ENCODE assay signal across 26 cellular contexts in genomic region chr10:106955133-106955532, GRCh38.
"Had no signal": no experiment of that assay in that cellular context is flagged by ENCODE, and none has a peak within 500 bp of the region (broad histone marks: within the 10 kb centered on the region; RNA-seq: fewer than 3 reads in every experiment).

No MANE protein-coding gene starts in this region.

- H3K9me3 ChIP-seq: neutrophil, pancreas, psoas muscle, right lobe of liver, sigmoid colon, thoracic aorta, thyroid gland, tibial nerve, upper lobe of right lung, uterus had no signal

- H3K4me3 Mint-ChIP-seq: naive thymus-derived CD4-positive, alpha-beta T cell; nephron; neural progenitor cell; stimulated activated effector memory CD8-positive, alpha-beta T cell treated with anti-CD3 and anti-CD28 coated beads, Interleukin-12 subunit alpha, Interleukin-12 subunit beta, amount 100 ng/mL, for 72 hours; stimulated activated naive CD8-positive, alpha-beta T cell treated with anti-CD3 and anti-CD28 coated beads, Interleukin-15, amount 100 ng/mL, for 72 hours; type B pancreatic cell had no signal

- H3K36me3 ChIP-seq: neural progenitor cell, neutrophil, pancreas, right lobe of liver, sigmoid colon, thoracic aorta, thyroid gland, upper lobe of right lung, uterus had no signal

- H3K4me1 ChIP-seq: pancreas, psoas muscle, right lobe of liver, thyroid gland, upper lobe of right lung, uterus had no signal

- H3K27ac Mint-ChIP-seq: naive thymus-derived CD4-positive, alpha-beta T cell; nephron; neural progenitor cell; progenitor cell of endocrine pancreas; stimulated activated effector memory CD8-positive, alpha-beta T cell treated with anti-CD3 and anti-CD28 coated beads, Interleukin-12 subunit alpha, Interleukin-12 subunit beta, amount 100 ng/mL, for 72 hours; stimulated activated naive CD8-positive, alpha-beta T cell treated with anti-CD3 and anti-CD28 coated beads, Interleukin-15, amount 100 ng/mL, for 72 hours; type B pancreatic cell had no signal

- ATAC-seq: naive thymus-derived CD4-positive, alpha-beta T cell; pancreas; psoas muscle; right cardiac atrium; right lobe of liver; stimulated activated effector memory CD8-positive, alpha-beta T cell treated with anti-CD3 and anti-CD28 coated beads, Interleukin-12 subunit alpha, Interleukin-12 subunit beta, amount 100 ng/mL, for 72 hours; stimulated activated naive CD8-positive, alpha-beta T cell treated with anti-CD3 and anti-CD28 coated beads, Interleukin-15, amount 100 ng/mL, for 72 hours; stimulated activated naive CD8-positive, alpha-beta T cell treated with anti-CD3 and anti-CD28 coated beads, Interleukin-15, Interleukin-2, amounts not matched to agents 100 U/mL and 50 U/mL, for 24 hours; upper lobe of right lung had no signal

- H3K36me3 Mint-ChIP-seq: naive thymus-derived CD4-positive, alpha-beta T cell; stimulated activated effector memory CD8-positive, alpha-beta T cell treated with anti-CD3 and anti-CD28 coated beads, Interleukin-12 subunit alpha, Interleukin-12 subunit beta, amount 100 ng/mL, for 72 hours; type B pancreatic cell had no signal

- H3K4me2 ChIP-seq: neural progenitor cell had no signal

- H3K9ac ChIP-seq: neural progenitor cell had no signal

- H3K9me3 Mint-ChIP-seq: nephron; neural progenitor cell; stimulated activated naive CD8-positive, alpha-beta T cell treated with anti-CD3 and anti-CD28 coated beads, Interleukin-15, amount 100 ng/mL, for 72 hours; type B pancreatic cell had no signal

- DNase-seq: naive thymus-derived CD4-positive, alpha-beta T cell; nucleus accumbens; psoas muscle; right lobe of liver; sigmoid colon; small intestine; stimulated activated CD4-positive, alpha-beta T cell treated with anti-CD3 and anti-CD28 coated beads, Interleukin-15, amount 100 ng/mL, for 24 hours; stimulated activated CD4-positive, alpha-beta T cell treated with anti-CD3 and anti-CD28 coated beads, Interleukin-2, amount 100 ng/mL, for 24 hours; stimulated activated CD4-positive, alpha-beta T cell treated with anti-CD3 and anti-CD28 coated beads, Interleukin-2, amount 100 ng/mL, for 48 hours; stimulated activated CD4-positive, alpha-beta T cell treated with anti-CD3 and anti-CD28 coated beads, Interleukin-4, amount 100 ng/mL, for 24 hours; stimulated activated naive CD4-positive, alpha-beta T cell; stimulated activated naive CD8-positive, alpha-beta T cell treated with anti-CD3 and anti-CD28 coated beads, Interleukin-15, amount 100 ng/mL, for 72 hours; stimulated activated naive CD8-positive, alpha-beta T cell treated with anti-CD3 and anti-CD28 coated beads, Interleukin-15, Interleukin-2, amounts not matched to agents 100 U/mL and 50 U/mL, for 24 hours; thyroid gland; upper lobe of right lung; uterus had no signal

- H3K4me3 ChIP-seq: neural progenitor cell, pancreas, psoas muscle, right lobe of liver, sigmoid colon, thoracic aorta, thyroid gland, tibial nerve, upper lobe of right lung, uterus had no signal

- H3K27me3 ChIP-seq: neural progenitor cell, neutrophil, pancreas, right lobe of liver, sigmoid colon, thyroid gland, tibial nerve, upper lobe of right lung, uterus had no signal

- FAIRE-seq: pancreas, small intestine had no signal

- H3K27me3 Mint-ChIP-seq: naive thymus-derived CD4-positive, alpha-beta T cell; progenitor cell of endocrine pancreas; stimulated activated naive CD8-positive, alpha-beta T cell treated with anti-CD3 and anti-CD28 coated beads, Interleukin-15, amount 100 ng/mL, for 72 hours had no signal

- H2AFZ ChIP-seq: neural progenitor cell had no signal

- H3K4me1 Mint-ChIP-seq: naive thymus-derived CD4-positive, alpha-beta T cell; nephron; stimulated activated effector memory CD8-positive, alpha-beta T cell treated with anti-CD3 and anti-CD28 coated beads, Interleukin-12 subunit alpha, Interleukin-12 subunit beta, amount 100 ng/mL, for 72 hours; stimulated activated naive CD8-positive, alpha-beta T cell treated with anti-CD3 and anti-CD28 coated beads, Interleukin-15, amount 100 ng/mL, for 72 hours had no signal

- H3K27ac ChIP-seq: neural progenitor cell, neutrophil, pancreas, psoas muscle, right lobe of liver, sigmoid colon, thoracic aorta, thyroid gland, upper lobe of right lung, uterus had no signal
